In the genomic region with DNA sequence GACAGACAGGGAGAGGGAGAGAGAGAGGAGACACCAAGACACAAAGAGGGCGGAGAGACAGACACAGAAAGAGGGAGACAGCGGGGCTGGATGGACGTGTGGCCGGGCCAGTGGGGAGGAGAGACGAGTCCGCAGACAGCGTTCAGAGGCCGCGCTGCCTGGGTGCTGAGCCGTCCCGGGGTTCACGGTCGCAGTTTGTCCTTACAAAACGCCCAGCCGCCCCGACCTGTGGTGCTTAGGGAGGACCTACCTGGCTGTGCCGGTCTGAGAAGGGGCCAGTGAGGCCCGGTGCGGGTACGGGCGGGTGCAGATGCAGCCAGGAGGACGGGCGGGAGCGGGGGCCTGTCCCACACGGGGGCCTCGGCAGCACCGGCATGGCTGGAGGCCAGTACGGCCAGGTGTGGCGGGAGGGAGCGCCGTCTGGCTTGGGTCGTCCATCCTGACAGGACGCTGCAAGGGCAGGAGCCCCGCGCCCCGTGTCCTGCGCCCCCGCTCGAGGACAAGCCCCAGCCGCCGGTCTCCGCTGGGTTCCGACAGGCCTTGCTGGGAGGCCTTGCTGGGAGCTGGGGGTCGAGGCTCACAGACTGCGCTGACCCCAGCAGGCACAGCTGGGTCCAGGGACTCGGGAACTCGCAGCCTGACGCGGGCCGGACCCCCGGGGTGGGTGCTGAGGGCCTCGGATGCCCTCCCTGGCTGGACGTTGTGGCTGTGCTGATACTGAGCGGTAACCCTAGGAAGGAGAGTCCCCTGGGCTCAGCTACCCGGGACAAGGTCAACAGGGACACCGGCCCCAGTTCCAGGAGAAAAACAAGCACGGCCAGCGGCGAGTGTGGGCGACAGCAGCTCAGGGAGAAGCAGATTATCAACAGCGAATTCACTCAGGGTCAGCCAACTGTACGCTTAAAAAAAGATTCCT, we compare ENCODE assay signal across 1 cellular context.
TF ChIP-seq lines count a peak whose summit lies in the region.

No MANE protein-coding gene starts in this region.

TF ChIP-seq in HepG2, 621 proteins besides CTCF, POLR2A, EP300 and RAD21 (continued from another document and continues in another):
- TF ChIP-seq, protein P1, sequence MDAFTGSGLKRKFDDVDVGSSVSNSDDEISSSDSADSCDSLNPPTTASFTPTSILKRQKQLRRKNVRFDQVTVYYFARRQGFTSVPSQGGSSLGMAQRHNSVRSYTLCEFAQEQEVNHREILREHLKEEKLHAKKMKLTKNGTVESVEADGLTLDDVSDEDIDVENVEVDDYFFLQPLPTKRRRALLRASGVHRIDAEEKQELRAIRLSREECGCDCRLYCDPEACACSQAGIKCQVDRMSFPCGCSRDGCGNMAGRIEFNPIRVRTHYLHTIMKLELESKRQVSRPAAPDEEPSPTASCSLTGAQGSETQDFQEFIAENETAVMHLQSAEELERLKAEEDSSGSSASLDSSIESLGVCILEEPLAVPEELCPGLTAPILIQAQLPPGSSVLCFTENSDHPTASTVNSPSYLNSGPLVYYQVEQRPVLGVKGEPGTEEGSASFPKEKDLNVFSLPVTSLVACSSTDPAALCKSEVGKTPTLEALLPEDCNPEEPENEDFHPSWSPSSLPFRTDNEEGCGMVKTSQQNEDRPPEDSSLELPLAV (CRISPR knock-in tag; conservative IDR thresholded peaks at IDR 0.05; ENCODE audit: low read depth), result no peak
- TF ChIP-seq, protein P2, sequence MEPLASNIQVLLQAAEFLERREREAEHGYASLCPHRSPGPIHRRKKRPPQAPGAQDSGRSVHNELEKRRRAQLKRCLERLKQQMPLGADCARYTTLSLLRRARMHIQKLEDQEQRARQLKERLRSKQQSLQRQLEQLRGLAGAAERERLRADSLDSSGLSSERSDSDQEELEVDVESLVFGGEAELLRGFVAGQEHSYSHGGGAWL (CRISPR knock-in tag; IDR thresholded peaks at IDR 0.05), result no peak
- TF ChIP-seq ZKSCAN8 (CRISPR knock-in tag; IDR thresholded peaks at IDR 0.05; ENCODE audit: borderline replicate concordance), result no peak
- TF ChIP-seq, protein P3, sequence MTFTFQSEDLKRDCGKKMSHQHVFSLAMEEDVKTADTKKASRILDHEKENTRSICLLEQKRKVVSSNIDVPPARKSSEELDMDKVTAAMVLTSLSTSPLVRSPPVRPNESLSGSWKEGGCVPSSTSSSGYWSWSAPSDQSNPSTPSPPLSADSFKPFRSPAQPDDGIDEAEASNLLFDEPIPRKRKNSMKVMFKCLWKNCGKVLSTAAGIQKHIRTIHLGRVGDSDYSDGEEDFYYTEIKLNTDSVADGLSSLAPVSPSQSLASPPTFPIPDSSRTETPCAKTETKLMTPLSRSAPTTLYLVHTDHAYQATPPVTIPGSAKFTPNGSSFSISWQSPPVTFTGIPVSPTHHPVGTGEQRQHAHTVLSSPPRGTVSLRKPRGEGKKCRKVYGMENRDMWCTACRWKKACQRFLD (CRISPR knock-in tag; IDR thresholded peaks at IDR 0.05; ENCODE audit: borderline replicate concordance), result no peak
- TF ChIP-seq ZNF567 (CRISPR knock-in tag; IDR thresholded peaks at IDR 0.05; ENCODE audit: borderline replicate concordance), result no peak
- 0 out of 2 replicates have a peak, but pooled peaks have one; percentile 43 for TF ChIP-seq ZNF546 (CRISPR knock-in tag; conservative IDR thresholded peaks at IDR 0.05)
- TF ChIP-seq, protein P4, sequence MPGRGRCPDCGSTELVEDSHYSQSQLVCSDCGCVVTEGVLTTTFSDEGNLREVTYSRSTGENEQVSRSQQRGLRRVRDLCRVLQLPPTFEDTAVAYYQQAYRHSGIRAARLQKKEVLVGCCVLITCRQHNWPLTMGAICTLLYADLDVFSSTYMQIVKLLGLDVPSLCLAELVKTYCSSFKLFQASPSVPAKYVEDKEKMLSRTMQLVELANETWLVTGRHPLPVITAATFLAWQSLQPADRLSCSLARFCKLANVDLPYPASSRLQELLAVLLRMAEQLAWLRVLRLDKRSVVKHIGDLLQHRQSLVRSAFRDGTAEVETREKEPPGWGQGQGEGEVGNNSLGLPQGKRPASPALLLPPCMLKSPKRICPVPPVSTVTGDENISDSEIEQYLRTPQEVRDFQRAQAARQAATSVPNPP (CRISPR knock-in tag; IDR thresholded peaks at IDR 0.05), result no peak
- peak; percentile 92 for TF ChIP-seq KDM5B (CRISPR knock-in tag; IDR thresholded peaks at IDR 0.05; ENCODE audit: borderline replicate concordance)
- TF ChIP-seq ZNF484 (CRISPR knock-in tag; IDR thresholded peaks at IDR 0.05; ENCODE audit: borderline replicate concordance, low read depth), result no peak
- TF ChIP-seq, protein P5, sequence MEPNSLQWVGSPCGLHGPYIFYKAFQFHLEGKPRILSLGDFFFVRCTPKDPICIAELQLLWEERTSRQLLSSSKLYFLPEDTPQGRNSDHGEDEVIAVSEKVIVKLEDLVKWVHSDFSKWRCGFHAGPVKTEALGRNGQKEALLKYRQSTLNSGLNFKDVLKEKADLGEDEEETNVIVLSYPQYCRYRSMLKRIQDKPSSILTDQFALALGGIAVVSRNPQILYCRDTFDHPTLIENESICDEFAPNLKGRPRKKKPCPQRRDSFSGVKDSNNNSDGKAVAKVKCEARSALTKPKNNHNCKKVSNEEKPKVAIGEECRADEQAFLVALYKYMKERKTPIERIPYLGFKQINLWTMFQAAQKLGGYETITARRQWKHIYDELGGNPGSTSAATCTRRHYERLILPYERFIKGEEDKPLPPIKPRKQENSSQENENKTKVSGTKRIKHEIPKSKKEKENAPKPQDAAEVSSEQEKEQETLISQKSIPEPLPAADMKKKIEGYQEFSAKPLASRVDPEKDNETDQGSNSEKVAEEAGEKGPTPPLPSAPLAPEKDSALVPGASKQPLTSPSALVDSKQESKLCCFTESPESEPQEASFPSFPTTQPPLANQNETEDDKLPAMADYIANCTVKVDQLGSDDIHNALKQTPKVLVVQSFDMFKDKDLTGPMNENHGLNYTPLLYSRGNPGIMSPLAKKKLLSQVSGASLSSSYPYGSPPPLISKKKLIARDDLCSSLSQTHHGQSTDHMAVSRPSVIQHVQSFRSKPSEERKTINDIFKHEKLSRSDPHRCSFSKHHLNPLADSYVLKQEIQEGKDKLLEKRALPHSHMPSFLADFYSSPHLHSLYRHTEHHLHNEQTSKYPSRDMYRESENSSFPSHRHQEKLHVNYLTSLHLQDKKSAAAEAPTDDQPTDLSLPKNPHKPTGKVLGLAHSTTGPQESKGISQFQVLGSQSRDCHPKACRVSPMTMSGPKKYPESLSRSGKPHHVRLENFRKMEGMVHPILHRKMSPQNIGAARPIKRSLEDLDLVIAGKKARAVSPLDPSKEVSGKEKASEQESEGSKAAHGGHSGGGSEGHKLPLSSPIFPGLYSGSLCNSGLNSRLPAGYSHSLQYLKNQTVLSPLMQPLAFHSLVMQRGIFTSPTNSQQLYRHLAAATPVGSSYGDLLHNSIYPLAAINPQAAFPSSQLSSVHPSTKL (CRISPR knock-in tag; IDR thresholded peaks at IDR 0.05), result peak; percentile 34; the same call in 1 of the 2 replicates
- TF ChIP-seq ZKSCAN1 (IDR thresholded peaks at IDR 0.05; ENCODE audit: low read length), result no peak
- no peak for TF ChIP-seq SATB2 (CRISPR knock-in tag; IDR thresholded peaks at IDR 0.05)
- TF ChIP-seq ZNF468 (CRISPR knock-in tag; IDR thresholded peaks at IDR 0.05), result 0 out of 2 replicates have a peak, but pooled peaks have one; percentile 0
- TF ChIP-seq, protein P6, sequence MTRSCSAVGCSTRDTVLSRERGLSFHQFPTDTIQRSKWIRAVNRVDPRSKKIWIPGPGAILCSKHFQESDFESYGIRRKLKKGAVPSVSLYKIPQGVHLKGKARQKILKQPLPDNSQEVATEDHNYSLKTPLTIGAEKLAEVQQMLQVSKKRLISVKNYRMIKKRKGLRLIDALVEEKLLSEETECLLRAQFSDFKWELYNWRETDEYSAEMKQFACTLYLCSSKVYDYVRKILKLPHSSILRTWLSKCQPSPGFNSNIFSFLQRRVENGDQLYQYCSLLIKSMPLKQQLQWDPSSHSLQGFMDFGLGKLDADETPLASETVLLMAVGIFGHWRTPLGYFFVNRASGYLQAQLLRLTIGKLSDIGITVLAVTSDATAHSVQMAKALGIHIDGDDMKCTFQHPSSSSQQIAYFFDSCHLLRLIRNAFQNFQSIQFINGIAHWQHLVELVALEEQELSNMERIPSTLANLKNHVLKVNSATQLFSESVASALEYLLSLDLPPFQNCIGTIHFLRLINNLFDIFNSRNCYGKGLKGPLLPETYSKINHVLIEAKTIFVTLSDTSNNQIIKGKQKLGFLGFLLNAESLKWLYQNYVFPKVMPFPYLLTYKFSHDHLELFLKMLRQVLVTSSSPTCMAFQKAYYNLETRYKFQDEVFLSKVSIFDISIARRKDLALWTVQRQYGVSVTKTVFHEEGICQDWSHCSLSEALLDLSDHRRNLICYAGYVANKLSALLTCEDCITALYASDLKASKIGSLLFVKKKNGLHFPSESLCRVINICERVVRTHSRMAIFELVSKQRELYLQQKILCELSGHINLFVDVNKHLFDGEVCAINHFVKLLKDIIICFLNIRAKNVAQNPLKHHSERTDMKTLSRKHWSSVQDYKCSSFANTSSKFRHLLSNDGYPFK (CRISPR knock-in tag; IDR thresholded peaks at IDR 0.05; ENCODE audit: borderline replicate concordance), result peak; percentile 56; the same call in 1 of the 2 replicates
- no peak for TF ChIP-seq RXRB (CRISPR knock-in tag; IDR thresholded peaks at IDR 0.05; ENCODE audit: borderline replicate concordance)
- 0 out of 2 replicates have a peak, but pooled peaks have one; percentile 78 for TF ChIP-seq ZNF619 (CRISPR knock-in tag; IDR thresholded peaks at IDR 0.05)
- TF ChIP-seq, protein P7, sequence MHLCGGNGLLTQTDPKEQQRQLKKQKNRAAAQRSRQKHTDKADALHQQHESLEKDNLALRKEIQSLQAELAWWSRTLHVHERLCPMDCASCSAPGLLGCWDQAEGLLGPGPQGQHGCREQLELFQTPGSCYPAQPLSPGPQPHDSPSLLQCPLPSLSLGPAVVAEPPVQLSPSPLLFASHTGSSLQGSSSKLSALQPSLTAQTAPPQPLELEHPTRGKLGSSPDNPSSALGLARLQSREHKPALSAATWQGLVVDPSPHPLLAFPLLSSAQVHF (CRISPR knock-in tag; IDR thresholded peaks at IDR 0.05), result peak; percentile 50; the same call in 1 of the 2 replicates
- TF ChIP-seq PRPF4 (IDR thresholded peaks at IDR 0.05; ENCODE audit: low read depth, low read length, poor library complexity, severe bottlenecking), result no peak
- no peak for TF ChIP-seq JUNB (CRISPR knock-in tag; IDR thresholded peaks at IDR 0.05; ENCODE audit: borderline replicate concordance)
- no peak for TF ChIP-seq HNF4A (CRISPR knock-in tag; IDR thresholded peaks at IDR 0.05)
- TF ChIP-seq, protein P8, sequence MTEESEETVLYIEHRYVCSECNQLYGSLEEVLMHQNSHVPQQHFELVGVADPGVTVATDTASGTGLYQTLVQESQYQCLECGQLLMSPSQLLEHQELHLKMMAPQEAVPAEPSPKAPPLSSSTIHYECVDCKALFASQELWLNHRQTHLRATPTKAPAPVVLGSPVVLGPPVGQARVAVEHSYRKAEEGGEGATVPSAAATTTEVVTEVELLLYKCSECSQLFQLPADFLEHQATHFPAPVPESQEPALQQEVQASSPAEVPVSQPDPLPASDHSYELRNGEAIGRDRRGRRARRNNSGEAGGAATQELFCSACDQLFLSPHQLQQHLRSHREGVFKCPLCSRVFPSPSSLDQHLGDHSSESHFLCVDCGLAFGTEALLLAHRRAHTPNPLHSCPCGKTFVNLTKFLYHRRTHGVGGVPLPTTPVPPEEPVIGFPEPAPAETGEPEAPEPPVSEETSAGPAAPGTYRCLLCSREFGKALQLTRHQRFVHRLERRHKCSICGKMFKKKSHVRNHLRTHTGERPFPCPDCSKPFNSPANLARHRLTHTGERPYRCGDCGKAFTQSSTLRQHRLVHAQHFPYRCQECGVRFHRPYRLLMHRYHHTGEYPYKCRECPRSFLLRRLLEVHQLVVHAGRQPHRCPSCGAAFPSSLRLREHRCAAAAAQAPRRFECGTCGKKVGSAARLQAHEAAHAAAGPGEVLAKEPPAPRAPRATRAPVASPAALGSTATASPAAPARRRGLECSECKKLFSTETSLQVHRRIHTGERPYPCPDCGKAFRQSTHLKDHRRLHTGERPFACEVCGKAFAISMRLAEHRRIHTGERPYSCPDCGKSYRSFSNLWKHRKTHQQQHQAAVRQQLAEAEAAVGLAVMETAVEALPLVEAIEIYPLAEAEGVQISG (CRISPR knock-in tag; IDR thresholded peaks at IDR 0.05), result no peak; the same call in none of the 2 replicates
- no peak for TF ChIP-seq ZMYM4 (CRISPR knock-in tag; IDR thresholded peaks at IDR 0.05)
- TF ChIP-seq SKI (IDR thresholded peaks at IDR 0.05; ENCODE audit: partially characterized antibody), result peak; percentile 10
- TF ChIP-seq, protein P9, sequence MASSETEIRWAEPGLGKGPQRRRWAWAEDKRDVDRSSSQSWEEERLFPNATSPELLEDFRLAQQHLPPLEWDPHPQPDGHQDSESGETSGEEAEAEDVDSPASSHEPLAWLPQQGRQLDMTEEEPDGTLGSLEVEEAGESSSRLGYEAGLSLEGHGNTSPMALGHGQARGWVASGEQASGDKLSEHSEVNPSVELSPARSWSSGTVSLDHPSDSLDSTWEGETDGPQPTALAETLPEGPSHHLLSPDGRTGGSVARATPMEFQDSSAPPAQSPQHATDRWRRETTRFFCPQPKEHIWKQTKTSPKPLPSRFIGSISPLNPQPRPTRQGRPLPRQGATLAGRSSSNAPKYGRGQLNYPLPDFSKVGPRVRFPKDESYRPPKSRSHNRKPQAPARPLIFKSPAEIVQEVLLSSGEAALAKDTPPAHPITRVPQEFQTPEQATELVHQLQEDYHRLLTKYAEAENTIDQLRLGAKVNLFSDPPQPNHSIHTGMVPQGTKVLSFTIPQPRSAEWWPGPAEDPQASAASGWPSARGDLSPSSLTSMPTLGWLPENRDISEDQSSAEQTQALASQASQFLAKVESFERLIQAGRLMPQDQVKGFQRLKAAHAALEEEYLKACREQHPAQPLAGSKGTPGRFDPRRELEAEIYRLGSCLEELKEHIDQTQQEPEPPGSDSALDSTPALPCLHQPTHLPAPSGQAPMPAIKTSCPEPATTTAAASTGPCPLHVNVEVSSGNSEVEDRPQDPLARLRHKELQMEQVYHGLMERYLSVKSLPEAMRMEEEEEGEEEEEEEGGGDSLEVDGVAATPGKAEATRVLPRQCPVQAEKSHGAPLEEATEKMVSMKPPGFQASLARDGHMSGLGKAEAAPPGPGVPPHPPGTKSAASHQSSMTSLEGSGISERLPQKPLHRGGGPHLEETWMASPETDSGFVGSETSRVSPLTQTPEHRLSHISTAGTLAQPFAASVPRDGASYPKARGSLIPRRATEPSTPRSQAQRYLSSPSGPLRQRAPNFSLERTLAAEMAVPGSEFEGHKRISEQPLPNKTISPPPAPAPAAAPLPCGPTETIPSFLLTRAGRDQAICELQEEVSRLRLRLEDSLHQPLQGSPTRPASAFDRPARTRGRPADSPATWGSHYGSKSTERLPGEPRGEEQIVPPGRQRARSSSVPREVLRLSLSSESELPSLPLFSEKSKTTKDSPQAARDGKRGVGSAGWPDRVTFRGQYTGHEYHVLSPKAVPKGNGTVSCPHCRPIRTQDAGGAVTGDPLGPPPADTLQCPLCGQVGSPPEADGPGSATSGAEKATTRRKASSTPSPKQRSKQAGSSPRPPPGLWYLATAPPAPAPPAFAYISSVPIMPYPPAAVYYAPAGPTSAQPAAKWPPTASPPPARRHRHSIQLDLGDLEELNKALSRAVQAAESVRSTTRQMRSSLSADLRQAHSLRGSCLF (CRISPR knock-in tag; IDR thresholded peaks at IDR 0.05; ENCODE audit: borderline replicate concordance), result no peak
- peak; percentile 31; the same call in 1 of the 2 replicates for TF ChIP-seq ZNF317 (CRISPR knock-in tag; IDR thresholded peaks at IDR 0.05)
- TF ChIP-seq ZSCAN31 (CRISPR knock-in tag; IDR thresholded peaks at IDR 0.05; ENCODE audit: low read depth), result no peak
- no peak for TF ChIP-seq NBN (conservative IDR thresholded peaks at IDR 0.05)
- TF ChIP-seq NFATC3 (CRISPR knock-in tag; IDR thresholded peaks at IDR 0.05), result no peak
